In genomic region chr14:61470954-61471279, GRCh38 we compare ENCODE assay signal across 9 cellular contexts.
DNase-seq lines count a peak whose midpoint lies in the region; ATAC-seq and TF ChIP-seq lines count a peak whose summit lies in the region.
"Had no signal": no experiment of that assay in that cellular context is flagged by ENCODE, and none has a peak within 500 bp of the region (broad histone marks: within the 10 kb centered on the region; RNA-seq: fewer than 3 reads in every experiment).

No MANE protein-coding gene starts in this region.

- no peaks in the 10 kb centered on the region for H3K9me3 Mint-ChIP-seq in activated CD8-positive, alpha-beta T cell treated with anti-CD3 and anti-CD28 coated beads for 36 hours
- H3K9me3 Mint-ChIP-seq in stimulated activated memory B cell treated with anti-CD40 and anti-IgM and Interleukin-4, amounts not matched to agents 10 μg/mL and 1 μg/mL and 100 μg/mL, for 72 hours: no peaks in the 10 kb centered on the region

- POLR2A ChIA-PET in activated CD8-positive, alpha-beta T cell treated with anti-CD3 and anti-CD28 coated beads for 36 hours (lab: Charles Lee): interaction anchor here (0.8 to 2.2 kb wide), 7 partner anchors 9 to 227 kb away, joined by 3 to 12 read pairs (median 4); no protein-coding TSS in a partner anchor

- H3K27ac ChIP-seq in HUES64 (ENCODE audit: low read depth, low read length): peak overlapping the region; percentile 25; the same call in 1 of the 2 replicates
- peak overlapping the region; percentile 99 for H3K27ac ChIP-seq in right cardiac atrium (ENCODE audit: low read length)

- TF ChIP-seq CTCF in activated CD8-positive, alpha-beta T cell treated with anti-CD3 and anti-CD28 coated beads for 36 hours (IDR thresholded peaks at IDR 0.05): no peak

- 58% methylated on average over 2 of the region's 2 CpGs for WGBS in HUES64
- 23% methylated on average over 2 of the region's 2 CpGs for WGBS in right cardiac atrium

- no peak for ATAC-seq in activated CD8-positive, alpha-beta T cell treated with anti-CD3 and anti-CD28 coated beads for 36 hours
- ATAC-seq in right cardiac atrium: no peak
- ATAC-seq in stimulated activated memory B cell treated with anti-CD40 and anti-IgM and Interleukin-4, amounts not matched to agents 10 μg/mL and 1 μg/mL and 100 μg/mL, for 72 hours: no peak
- no peak for ATAC-seq in GM18517 (IDR thresholded peaks at IDR 0.05; ENCODE audit: unreplicated experiment)
- ATAC-seq: mucosa of descending colon had no signal

- H3K4me1 ChIP-seq in HUES64 (ENCODE audit: insufficient read depth, low read length) (peaks cover 47% of the 10 kb centered on the region), right cardiac atrium (ENCODE audit: control insufficient read depth, insufficient read depth, low read length) (peaks cover 29% of the 10 kb centered on the region)

- H3K4me3 ChIP-seq in HUES64 (ENCODE audit: low read length): no peak overlapping the region
- H3K4me3 ChIP-seq in right cardiac atrium (ENCODE audit: low read length): no peak overlapping the region
- H3K4me3 ChIP-seq: mucosa of descending colon had no signal

- H3K27me3 ChIP-seq in HUES64 (ENCODE audit: insufficient read depth, low read length) (no peaks in the 10 kb centered on the region), right cardiac atrium (ENCODE audit: control insufficient read depth, insufficient read depth) (no peaks in the 10 kb centered on the region)

- peaks cover 82% of the 10 kb centered on the region for H3K4me1 Mint-ChIP-seq in activated CD8-positive, alpha-beta T cell treated with anti-CD3 and anti-CD28 coated beads for 36 hours (ENCODE audit: low read depth)
- H3K4me1 Mint-ChIP-seq in stimulated activated memory B cell treated with anti-CD40 and anti-IgM and Interleukin-4, amounts not matched to agents 10 μg/mL and 1 μg/mL and 100 μg/mL, for 72 hours: peaks cover 49% of the 10 kb centered on the region

- peak overlapping the region; percentile 92 for H3K27ac Mint-ChIP-seq in activated CD8-positive, alpha-beta T cell treated with anti-CD3 and anti-CD28 coated beads for 36 hours
- H3K27ac Mint-ChIP-seq in stimulated activated memory B cell treated with anti-CD40 and anti-IgM and Interleukin-4, amounts not matched to agents 10 μg/mL and 1 μg/mL and 100 μg/mL, for 72 hours: peak overlapping the region; percentile 76

- peak overlapping the region; percentile 78 for H3K4me3 Mint-ChIP-seq in activated CD8-positive, alpha-beta T cell treated with anti-CD3 and anti-CD28 coated beads for 36 hours
- peak overlapping the region; percentile 89 for H3K4me3 Mint-ChIP-seq in stimulated activated memory B cell treated with anti-CD40 and anti-IgM and Interleukin-4, amounts not matched to agents 10 μg/mL and 1 μg/mL and 100 μg/mL, for 72 hours

- H3K27me3 Mint-ChIP-seq in activated CD8-positive, alpha-beta T cell treated with anti-CD3 and anti-CD28 coated beads for 36 hours: no peaks in the 10 kb centered on the region
- H3K27me3 Mint-ChIP-seq in stimulated activated memory B cell treated with anti-CD40 and anti-IgM and Interleukin-4, amounts not matched to agents 10 μg/mL and 1 μg/mL and 100 μg/mL, for 72 hours: no peaks in the 10 kb centered on the region

- H3K9me3 ChIP-seq in HUES64 (ENCODE audit: insufficient read depth, low read depth, low read length): no peaks in the 10 kb centered on the region
- H3K9me3 ChIP-seq in right cardiac atrium (ENCODE audit: control insufficient read depth, low read length): no peaks in the 10 kb centered on the region
- H3K9me3 ChIP-seq: mucosa of descending colon had no signal

- peaks cover 58% of the 10 kb centered on the region for H3K36me3 Mint-ChIP-seq in activated CD8-positive, alpha-beta T cell treated with anti-CD3 and anti-CD28 coated beads for 36 hours (ENCODE audit: low read depth)
- no peaks in the 10 kb centered on the region for H3K36me3 Mint-ChIP-seq in stimulated activated memory B cell treated with anti-CD40 and anti-IgM and Interleukin-4, amounts not matched to agents 10 μg/mL and 1 μg/mL and 100 μg/mL, for 72 hours

- H3K9ac ChIP-seq in HUES64 (ENCODE audit: low read depth, low read length): no peak overlapping the region

- CTCF ChIA-PET in activated CD8-positive, alpha-beta T cell treated with anti-CD3 and anti-CD28 coated beads for 36 hours (lab: Charles Lee): interaction anchor here (1.0 to 3.8 kb wide), 10 partner anchors 10 to 367 kb away, joined by 3 to 34 read pairs (median 3); partner anchors contain the start of gene TMEM30B

- no peaks in the 10 kb centered on the region for H3K36me3 ChIP-seq in HUES64 (ENCODE audit: insufficient read depth, low read length)

- intact Hi-C loops in activated CD8-positive, alpha-beta T cell treated with anti-CD3 and anti-CD28 coated beads for 36 hours (cut with micrococcal nuclease): loop anchor here (5.0 to 10.0 kb wide), 3 partner anchors 101 to 224 kb away; partner anchors contain the start of gene HIF1A
- intact Hi-C loops in right cardiac atrium (cut with DNase I): loop anchor here in 3 of 4 donors (5.0 to 10.0 kb wide), 4 partner anchors 54 to 224 kb away; partner anchors contain the start of gene HIF1A (in 1 of the 3)

- DNase-seq in activated CD8-positive, alpha-beta T cell treated with anti-CD3 and anti-CD28 coated beads for 36 hours: no peak
- DNase-seq in right cardiac atrium (no peak), cerebellar nuclear complex (lab: John Stamatoyannopoulos, UW) (no peak), germinal center (ENCODE audit: low spot score) (no peak), inferior parietal cortex (ENCODE audit: extremely low spot score) (no peak)
- DNase-seq: mucosa of descending colon had no signal
